ENCODE assay signal across 1 cellular context in genomic region chr2:24571828-24572442, GRCh38.
A peak's percentile ranks its signal among the peaks of the same experiment; 100 is the strongest.
TF ChIP-seq lines count a peak whose summit lies in the region.

No MANE protein-coding gene starts in this region.

TF ChIP-seq in HEK293, 187 proteins besides CTCF, POLR2A, EP300 and RAD21 (continued from another document):
- TF ChIP-seq EGR2 (tag by site-specific recombination; IDR thresholded peaks at IDR 0.05; ENCODE audit: low read depth) (peak; percentile 26; the same call in 1 of the 2 replicates), TRIM28 (IDR thresholded peaks at IDR 0.05; ENCODE audit: borderline replicate concordance, low read length) (no peak), ZNF274 (IDR thresholded peaks at IDR 0.05; ENCODE audit: low read length) (no peak), ZNF274 (tag by site-specific recombination; IDR thresholded peaks at IDR 0.05; ENCODE audit: borderline replicate concordance) (no peak), ZNF133 (tag by site-specific recombination; IDR thresholded peaks at IDR 0.05) (no peak), ZNF692 (tag by site-specific recombination; IDR thresholded peaks at IDR 0.05) (no peak), ZBTB7A (tag by site-specific recombination; IDR thresholded peaks at IDR 0.05; ENCODE audit: low read depth) (no peak), PRDM1 (tag by site-specific recombination; IDR thresholded peaks at IDR 0.05) (no peak), ZNF266 (tag by site-specific recombination; IDR thresholded peaks at IDR 0.05; ENCODE audit: low read depth) (no peak), ZBTB20 (tag by site-specific recombination; IDR thresholded peaks at IDR 0.05) (no peak), OSR2 (tag by site-specific recombination; IDR thresholded peaks at IDR 0.05) (peak; percentile 37; the same call in 1 of the 2 replicates), ZFP69B (tag by site-specific recombination; IDR thresholded peaks at IDR 0.05) (no peak), MYNN (tag by site-specific recombination; IDR thresholded peaks at IDR 0.05; ENCODE audit: borderline replicate concordance) (no peak), ZBTB26 (tag by site-specific recombination; optimal IDR thresholded peaks at IDR 0.05) (no peak), ZNF174 (tag by site-specific recombination; IDR thresholded peaks at IDR 0.05) (no peak), ZNF280C (tag by site-specific recombination; IDR thresholded peaks at IDR 0.05) (no peak), ZBTB48 (tag by site-specific recombination; IDR thresholded peaks at IDR 0.05) (no peak), ZNF530 (tag by site-specific recombination; IDR thresholded peaks at IDR 0.05; ENCODE audit: low read depth) (no peak), PRDM6 (tag by site-specific recombination; IDR thresholded peaks at IDR 0.05) (peak; percentile 88), KLF7 (tag by site-specific recombination; IDR thresholded peaks at IDR 0.05; ENCODE audit: borderline replicate concordance) (no peak), ZNF510 (tag by site-specific recombination; IDR thresholded peaks at IDR 0.05; ENCODE audit: insufficient replicate concordance) (no peak)
